Comparison of ENCODE assay signal across 8 cellular contexts in genomic region chr2:130181338-130181879, GRCh38. TPM values are rescaled to one million over a fixed set of nuclear protein-coding genes. Genes with fewer than 3 reads are reported as not detected.
DNase-seq lines count a peak whose midpoint lies in the region; ATAC-seq and TF ChIP-seq lines count a peak whose summit lies in the region.

TSS of gene SMPD4 (minus strand) at chr2:130181602. CDS start at chr2:130176592, 5,010 bp downstream.

- DNase-seq in Caki2 (ENCODE audit: low read depth) (peak; percentile 92), HuH-7 (ENCODE audit: low spot score) (peak; percentile 87), endothelial cell (ENCODE audit: low spot score) (peak; percentile 98), midbrain (lab: John Stamatoyannopoulos, UW) (peak; percentile 96)
- peak; percentile 99 for DNase-seq in activated CD8-positive, alpha-beta memory T cell treated with anti-CD3 and anti-CD28 coated beads, Interleukin-2, amount 50 U/mL, for 48 hours
- DNase-seq in stimulated activated CD8-positive, alpha-beta memory T cell treated with anti-CD3 and anti-CD28 coated beads, Interleukin-2, amount 100 ng/mL, for 1 hour (ENCODE audit: low read depth in 2 of 2): peak; percentile 96 to 97

- peak within 1 kb of the TSS; percentile 100 for H3K4me3 ChIP-seq in OCI-LY3 (ENCODE audit: low read length)

- H2AFZ ChIP-seq in OCI-LY3 (ENCODE audit: low read depth, low read length): peak within 1 kb of the TSS; percentile 70; the same call in 1 of the 2 replicates

- no peaks in the 10 kb centered on the region for H3K36me3 ChIP-seq in OCI-LY3 (replicated peaks; ENCODE audit: low read depth, low read length)

- peaks cover 84% of the 10 kb centered on the region for H3K79me2 ChIP-seq in OCI-LY3 (ENCODE audit: low read length)

- H3K4me2 ChIP-seq in OCI-LY3 (ENCODE audit: low read length): peak within 1 kb of the TSS; percentile 84

- H3K27me3 Mint-ChIP-seq in endothelial cell (ENCODE audit: unreplicated experiment): peaks cover 5% of the 10 kb centered on the region

- H3K4me3 Mint-ChIP-seq in endothelial cell (ENCODE audit: unreplicated experiment): peak within 1 kb of the TSS; percentile 97

- no peaks in the 10 kb centered on the region for H3K9me3 Mint-ChIP-seq in endothelial cell (ENCODE audit: unreplicated experiment)

- no peaks in the 10 kb centered on the region for H3K36me3 Mint-ChIP-seq in endothelial cell (ENCODE audit: low read depth, unreplicated experiment)

- peak within 1 kb of the TSS; percentile 81 for H3K27ac ChIP-seq in OCI-LY3 (ENCODE audit: low read length)

- no peaks in the 10 kb centered on the region for H3K27me3 ChIP-seq in OCI-LY3 (ENCODE audit: low read depth, low read length)

- in situ Hi-C loops in Caki2 (cut with HindIII; ENCODE audit: low pct_unique_long_range_greater_than_20kb, low sequenced_read_pairs): no loop called here

- H3K27ac Mint-ChIP-seq in endothelial cell (ENCODE audit: unreplicated experiment): peak within 1 kb of the TSS; percentile 91

- TF ChIP-seq CTCF in OCI-LY3 (IDR thresholded peaks at IDR 0.05; ENCODE audit: low read depth, low read length): no peak
- TF ChIP-seq CTCF in endothelial cell (IDR thresholded peaks at IDR 0.05; ENCODE audit: unreplicated experiment): no peak

- H3K9me3 ChIP-seq in OCI-LY3 (ENCODE audit: insufficient read depth, low read length): no peaks in the 10 kb centered on the region

- peaks cover 10% of the 10 kb centered on the region for H3K4me1 ChIP-seq in OCI-LY3 (ENCODE audit: low read length)

- H3K9ac ChIP-seq in OCI-LY3 (ENCODE audit: low read length): peak within 1 kb of the TSS; percentile 94

- H3K4me1 Mint-ChIP-seq in endothelial cell (ENCODE audit: unreplicated experiment): peaks cover 4% of the 10 kb centered on the region

- ATAC-seq in GM21515 (IDR thresholded peaks at IDR 0.05; ENCODE audit: unreplicated experiment): peak; percentile 56

- H4K20me1 ChIP-seq in OCI-LY3 (ENCODE audit: insufficient read depth, low read length): no peaks in the 10 kb centered on the region

RNA-seq across cellular contexts. Expression of gene SMPD4, which starts in this region (rescaled TPM):
- total RNA-seq in Caki2 (2014; rRNA removed; shearing (Covaris generic); ENCODE audit: low replicate concordance): 38.0 and 46.7 TPM in 2 replicates
- total RNA-seq in endothelial cell (ENCODE audit: unreplicated experiment): 65.6 TPM

Comparison
In these comparisons a context has a peak if more than half of its experiments do, and no peak if none do; other contexts are left out.
1. Peak in every context shown above with its lines: DNase-seq, ATAC-seq, H3K4me3 ChIP-seq and H3K27ac ChIP-seq.